Comparison of ENCODE assay signal across 18 cellular contexts in genomic region chr5:138757061-138757776, GRCh38. TPM values are rescaled to one million over a fixed set of nuclear protein-coding genes. Genes with fewer than 3 reads are reported as not detected.
DNase-seq lines count a peak whose midpoint lies in the region; ATAC-seq, FAIRE-seq and TF ChIP-seq lines count a peak whose summit lies in the region.
"Had no signal": no experiment of that assay in that cellular context is flagged by ENCODE, and none has a peak within 500 bp of the region (broad histone marks: within the 10 kb centered on the region; RNA-seq: fewer than 3 reads in every experiment).

No MANE protein-coding gene starts in this region.

- no peak overlapping the region for H4K5ac ChIP-seq in IMR-90 (ENCODE audit: low read depth, low read length)

- H3K9me3 ChIP-seq in GM23248 (ENCODE audit: low read depth) (no peaks in the 10 kb centered on the region), IMR-90 (ENCODE audit: control insufficient read depth, insufficient read depth, low read length) (peaks cover 3% of the 10 kb centered on the region; the same call in 1 of the 2 replicates), astrocyte (ENCODE audit: insufficient read depth, low read depth, low read length) (no peaks in the 10 kb centered on the region)
- H3K9me3 ChIP-seq: Peyer's patch had no signal

- H3K27me3 ChIP-seq in GM23248 (replicated peaks; ENCODE audit: insufficient read depth) (no peaks in the 10 kb centered on the region), IMR-90 (ENCODE audit: control insufficient read depth, insufficient read depth, low read length) (no peaks in the 10 kb centered on the region), astrocyte (ENCODE audit: insufficient read depth, low read length) (no peaks in the 10 kb centered on the region)
- H3K27me3 ChIP-seq: Peyer's patch had no signal

- 69 to 75% methylated on average over 6 of the region's 6 CpGs for WGBS in GM23248 (ENCODE audit: low coverage in 1 of 2, low lambda C conversion rate in 2 of 2, missing lambda C conversion rate in 2 of 2), 2 experiments
- WGBS in IMR-90 (ENCODE audit: extremely low coverage in 2 of 2, insufficient read length in 1 of 2), 2 experiments: 100% methylated on average over 1 of the region's 6 CpGs; no CpG with 5 or more reads in 1 of the 2 experiments

- H2AK5ac ChIP-seq in IMR-90 (ENCODE audit: low read depth, low read length): no peak overlapping the region

- no peak overlapping the region for H2BK120ac ChIP-seq in IMR-90 (ENCODE audit: low read depth, low read length)

- H3K9ac ChIP-seq in GM23248 (no peak overlapping the region), IMR-90 (ENCODE audit: low read depth, low read length) (no peak overlapping the region), astrocyte (ENCODE audit: low read length) (no peak overlapping the region)

- H3K36me3 Mint-ChIP-seq in astrocyte (ENCODE audit: low read depth, unreplicated experiment) (peaks cover 29% of the 10 kb centered on the region), neural crest cell (ENCODE audit: low read depth) (peaks cover 50% of the 10 kb centered on the region)

- no peak overlapping the region for H3K23ac ChIP-seq in IMR-90 (ENCODE audit: low read depth, low read length)

- H2BK20ac ChIP-seq in IMR-90 (ENCODE audit: low read depth, low read length): no peak overlapping the region

- H2BK5ac ChIP-seq in IMR-90 (ENCODE audit: low read depth, low read length, poor library complexity, severe bottlenecking): peak overlapping the region; percentile 11

- H3K4me3 ChIP-seq in GM23248 (no peak overlapping the region), IMR-90 (ENCODE audit: insufficient read depth, low read depth, low read length) (no peak overlapping the region), astrocyte (ENCODE audit: insufficient read depth, low read depth, low read length) (no peak overlapping the region)
- H3K4me3 ChIP-seq: Peyer's patch had no signal

- no peaks in the 10 kb centered on the region for H3K27me3 Mint-ChIP-seq in astrocyte (ENCODE audit: low read depth, unreplicated experiment)
- H3K27me3 Mint-ChIP-seq in neural crest cell (ENCODE audit: low read depth): no peaks in the 10 kb centered on the region

- in situ Hi-C loops in GM23248 (cut with MboI): no loop called here
- in situ Hi-C loops in IMR-90 (cut with MboI; ENCODE audit: low sequenced_read_pairs): no loop called here
- in situ Hi-C loops in GM13977 (cut with MboI; ENCODE audit: low pct_unique_long_range_greater_than_20kb, low sequenced_read_pairs, unreplicated experiment): no loop called here

- no peak for ATAC-seq in IMR-90 (ENCODE audit: low read depth)

- H3K4me1 Mint-ChIP-seq in astrocyte (ENCODE audit: low read depth, unreplicated experiment) (peaks cover 30% of the 10 kb centered on the region), neural crest cell (peaks cover 46% of the 10 kb centered on the region)

- peaks cover 21% of the 10 kb centered on the region for H3F3A ChIP-seq in GM23248 (ENCODE audit: insufficient read depth)

- TF ChIP-seq CTCF in IMR-90 (conservative IDR thresholded peaks at IDR 0.05; ENCODE audit: low read depth, low read length) (no peak), astrocyte (IDR thresholded peaks at IDR 0.05; ENCODE audit: insufficient read depth, low read depth, low read length) (no peak), neural crest cell (conservative IDR thresholded peaks at IDR 0.05) (no peak), GM13977 (IDR thresholded peaks at IDR 0.05; ENCODE audit: extremely low read depth, insufficient read depth, missing control alignments) (no peak)

- H2AK9ac ChIP-seq in IMR-90 (replicated peaks; ENCODE audit: low read depth, low read length, poor library complexity): no peak overlapping the region

- H4K20me1 ChIP-seq in GM23248 (ENCODE audit: insufficient read depth) (peaks cover 11% of the 10 kb centered on the region; the same call in 1 of the 2 replicates), IMR-90 (ENCODE audit: insufficient read depth, low read length) (peaks cover 82% of the 10 kb centered on the region), astrocyte (ENCODE audit: insufficient read depth, low read length) (peaks cover 72% of the 10 kb centered on the region)

- H3K4me2 ChIP-seq in GM23248 (ENCODE audit: unreplicated experiment): no peak overlapping the region
- H3K4me2 ChIP-seq in IMR-90 (ENCODE audit: low read depth, low read length): no peak overlapping the region
- peak overlapping the region; percentile 33 for H3K4me2 ChIP-seq in astrocyte (ENCODE audit: low read length)

- H3K27ac Mint-ChIP-seq in astrocyte (ENCODE audit: unreplicated experiment): no peak overlapping the region
- H3K27ac Mint-ChIP-seq in neural crest cell (ENCODE audit: unreplicated experiment): peak overlapping the region; percentile 20

- H3K9me1 ChIP-seq in IMR-90 (ENCODE audit: insufficient read depth, low read length): peaks cover 18% of the 10 kb centered on the region

- CTCF ChIA-PET in IMR-90 (lab: Yijun Ruan, JAX): interaction anchor here (0.6 kb wide), 1 partner anchor 22 kb away, joined by 3 read pairs; no protein-coding TSS in a partner anchor

- H3K56ac ChIP-seq in IMR-90 (ENCODE audit: extremely low read depth, insufficient read depth, low read length): no peak overlapping the region

- no peak overlapping the region for H3K4ac ChIP-seq in IMR-90 (ENCODE audit: low read depth, low read length)

- TF ChIP-seq RAD21 in IMR-90 (IDR thresholded peaks at IDR 0.05; ENCODE audit: low read length): no peak

- BruUV-seq in IMR-90 (replicated peaks; lab: Mats Ljungman, UMichigan): no TSS peak

- H3K79me2 ChIP-seq in GM23248 (ENCODE audit: insufficient read depth): peaks cover 88% of the 10 kb centered on the region
- H3K79me2 ChIP-seq in astrocyte (ENCODE audit: insufficient read depth, low read length): peaks cover 88% of the 10 kb centered on the region

- no peak for TF ChIP-seq POLR2A in IMR-90 (IDR thresholded peaks at IDR 0.05; ENCODE audit: low read depth, low read length)

- H2AFZ ChIP-seq in GM23248 (no peak overlapping the region), IMR-90 (replicated peaks; ENCODE audit: low read length, poor library complexity) (no peak overlapping the region), astrocyte (ENCODE audit: low read depth, low read length) (no peak overlapping the region)

- H3K9me2 ChIP-seq in GM23248 (ENCODE audit: insufficient read depth): no peaks in the 10 kb centered on the region

- POLR2A ChIA-PET in IMR-90 (lab: Charles Lee; ENCODE audit: unreplicated experiment): interaction anchor here (0.7 kb wide), 1 partner anchor 432 kb away, joined by 3 read pairs; no protein-coding TSS in a partner anchor

- peaks cover 0 to 58% of the 10 kb centered on the region in 2 experiments; a peak in 3 of 4 replicates for H3K79me1 ChIP-seq in IMR-90 (ENCODE audit: low read depth in 1 of 2, low read length in 2 of 2)

- intact Hi-C loops in IMR-90 (cut with micrococcal nuclease): no loop called here

- DNase-seq in GM23248: peak; percentile 14
- no peak for DNase-seq in IMR-90
- DNase-seq in astrocyte (ENCODE audit: low read depth): no peak
- DNase-seq in neural crest cell (ENCODE audit: low read depth, low spot score): no peak
- DNase-seq in GM13977 (ENCODE audit: low spot score): no peak
- DNase-seq in CD1c-positive myeloid dendritic cell (ENCODE audit: extremely low spot score): no peak
- DNase-seq in occipital lobe (lab: John Stamatoyannopoulos, UW): no peak
- DNase-seq: C1 segment of cervical spinal cord, DMS153, KG1, NCI-H1417, NCI-H1930, NCI-H2171, NCI-H774, SHP77 had no signal

- no peak overlapping the region for H3K27ac ChIP-seq in GM23248
- no peak overlapping the region for H3K27ac ChIP-seq in IMR-90 (ENCODE audit: insufficient read depth, low read length)
- H3K27ac ChIP-seq in astrocyte (ENCODE audit: low read depth, low read length): no peak overlapping the region
- H3K27ac ChIP-seq: HL-60, Peyer's patch had no signal

- H3K4me3 Mint-ChIP-seq in astrocyte (ENCODE audit: unreplicated experiment) (peak overlapping the region; percentile 58), neural crest cell (peak overlapping the region; percentile 49)

- H2BK15ac ChIP-seq in IMR-90 (ENCODE audit: low read depth, low read length): no peak overlapping the region

- no peak overlapping the region for H3K14ac ChIP-seq in IMR-90 (replicated peaks; ENCODE audit: low read depth, low read length)

- H4K8ac ChIP-seq in IMR-90 (ENCODE audit: low read depth in 2 of 2, low read length in 2 of 2): no peak overlapping the region

- dilution Hi-C loops in IMR-90 (cut with HindIII; ENCODE audit: low sequenced_read_pairs, unreplicated experiment): no loop called here

- peaks cover 33% of the 10 kb centered on the region for H3K4me1 ChIP-seq in GM23248 (ENCODE audit: insufficient read depth)
- H3K4me1 ChIP-seq in IMR-90 (ENCODE audit: control insufficient read depth, insufficient read depth, low read length): peaks cover 14% of the 10 kb centered on the region
- peaks cover 24% of the 10 kb centered on the region for H3K4me1 ChIP-seq in astrocyte (ENCODE audit: insufficient read depth, low read length)

- H3K36me3 ChIP-seq in GM23248 (ENCODE audit: low read depth): peaks cover 18% of the 10 kb centered on the region; the same call in 1 of the 2 replicates
- H3K36me3 ChIP-seq in IMR-90 (ENCODE audit: control insufficient read depth, insufficient read depth, low read length): peaks cover 29% of the 10 kb centered on the region
- H3K36me3 ChIP-seq in astrocyte (ENCODE audit: insufficient read depth, low read length): peaks cover 8% of the 10 kb centered on the region

- H3K9me3 Mint-ChIP-seq in astrocyte (ENCODE audit: unreplicated experiment) (peaks cover 10% of the 10 kb centered on the region), neural crest cell (peaks cover 11% of the 10 kb centered on the region)

- FAIRE-seq in astrocyte (lab: Jason Lieb, UNC): no peak
- FAIRE-seq: GM18507 had no signal

- no peak overlapping the region for H4K91ac ChIP-seq in IMR-90 (ENCODE audit: insufficient read depth, low read depth, low read length)

- H3K18ac ChIP-seq in IMR-90 (ENCODE audit: low read depth, low read length): no peak overlapping the region

TF ChIP-seq in IMR-90, 13 proteins besides CTCF, POLR2A, EP300 and RAD21:
- TF ChIP-seq SMC3 (IDR thresholded peaks at IDR 0.05; ENCODE audit: low read depth, low read length): no peak
- TF ChIP-seq RCOR1 (IDR thresholded peaks at IDR 0.05; ENCODE audit: insufficient replicate concordance, low read length): no peak
- peak; percentile 25; the same call in 1 of the 2 replicates for TF ChIP-seq MAFK (IDR thresholded peaks at IDR 0.05; ENCODE audit: low read depth, low read length)

RNA-seq across cellular contexts. Expression of gene CTNNA1, which starts 4.0 kb away (rescaled TPM):
- total RNA-seq in GM23248 (2014; rRNA removed; shearing (Covaris generic)): 393 TPM in 2 replicates
- polyA plus RNA-seq in GM23248 (2016; fragmentation: Nextera tagmentation; extraction: Ambion mirVana) (194 and 195 TPM in 2 replicates), IMR-90 (2012; rRNA removed) (192 and 220 TPM in 2 replicates)
- total RNA-seq in IMR-90 (2012; rRNA removed) (395 and 471 TPM in 2 replicates), astrocyte (312 and 359 TPM in 2 replicates), neural crest cell (282 and 292 TPM in 2 replicates), occipital lobe (216 TPM)
- 116 and 120 TPM in 2 replicates for polyA plus RNA-seq in IMR-90 (2012; cell fraction: cytosol; rRNA removed)
- 108 and 158 TPM in 2 replicates for polyA plus RNA-seq in IMR-90 (2012; cell fraction: nucleus; rRNA removed; ENCODE audit: low replicate concordance)
